ENCODE assay signal across 2 cellular contexts in the genomic region with DNA sequence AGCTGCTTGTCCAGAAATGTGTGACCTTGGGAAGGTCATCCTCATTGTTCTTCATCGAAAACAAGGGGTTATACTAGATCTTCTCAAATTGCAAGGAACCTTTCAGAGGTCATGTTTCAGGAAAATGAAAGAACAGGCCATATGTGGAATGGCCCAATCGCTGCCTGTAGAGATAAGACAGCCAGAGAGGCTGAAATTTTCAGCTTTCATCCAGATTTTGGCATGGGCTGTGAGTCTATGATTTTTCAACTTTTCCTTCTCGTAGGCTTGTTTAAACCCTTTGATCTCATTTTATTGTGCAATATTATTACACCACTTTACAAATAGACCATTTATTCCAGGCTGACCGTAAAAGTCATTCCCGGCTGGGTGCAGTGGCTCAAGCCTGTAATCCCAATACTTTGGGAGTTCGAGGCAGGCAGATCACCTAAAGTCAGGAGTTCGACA.
TF ChIP-seq lines count a peak whose summit lies in the region.

No MANE protein-coding gene starts in this region.

TF ChIP-seq in IMR-90, 13 proteins besides CTCF, POLR2A, EP300 and RAD21:
- TF ChIP-seq, protein P1, sequence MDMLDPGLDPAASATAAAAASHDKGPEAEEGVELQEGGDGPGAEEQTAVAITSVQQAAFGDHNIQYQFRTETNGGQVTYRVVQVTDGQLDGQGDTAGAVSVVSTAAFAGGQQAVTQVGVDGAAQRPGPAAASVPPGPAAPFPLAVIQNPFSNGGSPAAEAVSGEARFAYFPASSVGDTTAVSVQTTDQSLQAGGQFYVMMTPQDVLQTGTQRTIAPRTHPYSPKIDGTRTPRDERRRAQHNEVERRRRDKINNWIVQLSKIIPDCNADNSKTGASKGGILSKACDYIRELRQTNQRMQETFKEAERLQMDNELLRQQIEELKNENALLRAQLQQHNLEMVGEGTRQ (IDR thresholded peaks at IDR 0.05; ENCODE audit: low read depth, low read length), result no peak
- TF ChIP-seq CEBPB (IDR thresholded peaks at IDR 0.05; ENCODE audit: low read depth, low read length), result peak; percentile 77

TF ChIP-seq in GM23338, 12 proteins besides CTCF, POLR2A, EP300 and RAD21 (continued from another document):
- TF ChIP-seq, protein P2, sequence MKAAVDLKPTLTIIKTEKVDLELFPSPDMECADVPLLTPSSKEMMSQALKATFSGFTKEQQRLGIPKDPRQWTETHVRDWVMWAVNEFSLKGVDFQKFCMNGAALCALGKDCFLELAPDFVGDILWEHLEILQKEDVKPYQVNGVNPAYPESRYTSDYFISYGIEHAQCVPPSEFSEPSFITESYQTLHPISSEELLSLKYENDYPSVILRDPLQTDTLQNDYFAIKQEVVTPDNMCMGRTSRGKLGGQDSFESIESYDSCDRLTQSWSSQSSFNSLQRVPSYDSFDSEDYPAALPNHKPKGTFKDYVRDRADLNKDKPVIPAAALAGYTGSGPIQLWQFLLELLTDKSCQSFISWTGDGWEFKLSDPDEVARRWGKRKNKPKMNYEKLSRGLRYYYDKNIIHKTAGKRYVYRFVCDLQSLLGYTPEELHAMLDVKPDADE (IDR thresholded peaks at IDR 0.05), result no peak
- TF ChIP-seq, protein P3, sequence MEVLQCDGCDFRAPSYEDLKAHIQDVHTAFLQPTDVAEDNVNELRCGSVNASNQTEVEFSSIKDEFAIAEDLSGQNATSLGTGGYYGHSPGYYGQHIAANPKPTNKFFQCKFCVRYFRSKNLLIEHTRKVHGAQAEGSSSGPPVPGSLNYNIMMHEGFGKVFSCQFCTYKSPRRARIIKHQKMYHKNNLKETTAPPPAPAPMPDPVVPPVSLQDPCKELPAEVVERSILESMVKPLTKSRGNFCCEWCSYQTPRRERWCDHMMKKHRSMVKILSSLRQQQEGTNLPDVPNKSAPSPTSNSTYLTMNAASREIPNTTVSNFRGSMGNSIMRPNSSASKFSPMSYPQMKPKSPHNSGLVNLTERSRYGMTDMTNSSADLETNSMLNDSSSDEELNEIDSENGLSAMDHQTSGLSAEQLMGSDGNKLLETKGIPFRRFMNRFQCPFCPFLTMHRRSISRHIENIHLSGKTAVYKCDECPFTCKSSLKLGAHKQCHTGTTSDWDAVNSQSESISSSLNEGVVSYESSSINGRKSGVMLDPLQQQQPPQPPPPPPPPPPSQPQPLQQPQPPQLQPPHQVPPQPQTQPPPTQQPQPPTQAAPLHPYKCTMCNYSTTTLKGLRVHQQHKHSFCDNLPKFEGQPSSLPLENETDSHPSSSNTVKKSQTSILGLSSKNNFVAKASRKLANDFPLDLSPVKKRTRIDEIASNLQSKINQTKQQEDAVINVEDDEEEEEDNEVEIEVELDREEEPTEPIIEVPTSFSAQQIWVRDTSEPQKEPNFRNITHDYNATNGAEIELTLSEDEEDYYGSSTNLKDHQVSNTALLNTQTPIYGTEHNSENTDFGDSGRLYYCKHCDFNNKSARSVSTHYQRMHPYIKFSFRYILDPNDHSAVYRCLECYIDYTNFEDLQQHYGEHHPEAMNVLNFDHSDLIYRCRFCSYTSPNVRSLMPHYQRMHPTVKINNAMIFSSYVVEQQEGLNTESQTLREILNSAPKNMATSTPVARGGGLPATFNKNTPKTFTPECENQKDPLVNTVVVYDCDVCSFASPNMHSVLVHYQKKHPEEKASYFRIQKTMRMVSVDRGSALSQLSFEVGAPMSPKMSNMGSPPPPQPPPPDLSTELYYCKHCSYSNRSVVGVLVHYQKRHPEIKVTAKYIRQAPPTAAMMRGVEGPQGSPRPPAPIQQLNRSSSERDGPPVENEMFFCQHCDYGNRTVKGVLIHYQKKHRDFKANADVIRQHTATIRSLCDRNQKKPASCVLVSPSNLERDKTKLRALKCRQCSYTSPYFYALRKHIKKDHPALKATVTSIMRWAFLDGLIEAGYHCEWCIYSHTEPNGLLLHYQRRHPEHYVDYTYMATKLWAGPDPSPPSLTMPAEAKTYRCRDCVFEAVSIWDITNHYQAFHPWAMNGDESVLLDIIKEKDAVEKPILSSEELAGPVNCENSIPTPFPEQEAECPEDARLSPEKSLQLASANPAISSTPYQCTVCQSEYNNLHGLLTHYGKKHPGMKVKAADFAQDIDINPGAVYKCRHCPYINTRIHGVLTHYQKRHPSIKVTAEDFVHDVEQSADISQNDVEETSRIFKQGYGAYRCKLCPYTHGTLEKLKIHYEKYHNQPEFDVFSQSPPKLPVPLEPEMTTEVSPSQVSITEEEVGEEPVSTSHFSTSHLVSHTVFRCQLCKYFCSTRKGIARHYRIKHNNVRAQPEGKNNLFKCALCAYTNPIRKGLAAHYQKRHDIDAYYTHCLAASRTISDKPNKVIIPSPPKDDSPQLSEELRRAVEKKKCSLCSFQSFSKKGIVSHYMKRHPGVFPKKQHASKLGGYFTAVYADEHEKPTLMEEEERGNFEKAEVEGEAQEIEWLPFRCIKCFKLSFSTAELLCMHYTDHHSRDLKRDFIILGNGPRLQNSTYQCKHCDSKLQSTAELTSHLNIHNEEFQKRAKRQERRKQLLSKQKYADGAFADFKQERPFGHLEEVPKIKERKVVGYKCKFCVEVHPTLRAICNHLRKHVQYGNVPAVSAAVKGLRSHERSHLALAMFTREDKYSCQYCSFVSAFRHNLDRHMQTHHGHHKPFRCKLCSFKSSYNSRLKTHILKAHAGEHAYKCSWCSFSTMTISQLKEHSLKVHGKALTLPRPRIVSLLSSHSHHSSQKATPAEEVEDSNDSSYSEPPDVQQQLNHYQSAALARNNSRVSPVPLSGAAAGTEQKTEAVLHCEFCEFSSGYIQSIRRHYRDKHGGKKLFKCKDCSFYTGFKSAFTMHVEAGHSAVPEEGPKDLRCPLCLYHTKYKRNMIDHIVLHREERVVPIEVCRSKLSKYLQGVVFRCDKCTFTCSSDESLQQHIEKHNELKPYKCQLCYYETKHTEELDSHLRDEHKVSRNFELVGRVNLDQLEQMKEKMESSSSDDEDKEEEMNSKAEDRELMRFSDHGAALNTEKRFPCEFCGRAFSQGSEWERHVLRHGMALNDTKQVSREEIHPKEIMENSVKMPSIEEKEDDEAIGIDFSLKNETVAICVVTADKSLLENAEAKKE (CRISPR knock-in tag; IDR thresholded peaks at IDR 0.05), result no peak
- no peak for TF ChIP-seq JUNB (IDR thresholded peaks at IDR 0.05; ENCODE audit: unreplicated experiment)
- TF ChIP-seq ZNF114 (CRISPR knock-in tag; IDR thresholded peaks at IDR 0.05), result no peak
- TF ChIP-seq NANOG (IDR thresholded peaks at IDR 0.05; ENCODE audit: borderline replicate concordance), result no peak
- TF ChIP-seq EZH2 (IDR thresholded peaks at IDR 0.05; ENCODE audit: low read depth, unreplicated experiment), result no peak
- TF ChIP-seq, protein P4, sequence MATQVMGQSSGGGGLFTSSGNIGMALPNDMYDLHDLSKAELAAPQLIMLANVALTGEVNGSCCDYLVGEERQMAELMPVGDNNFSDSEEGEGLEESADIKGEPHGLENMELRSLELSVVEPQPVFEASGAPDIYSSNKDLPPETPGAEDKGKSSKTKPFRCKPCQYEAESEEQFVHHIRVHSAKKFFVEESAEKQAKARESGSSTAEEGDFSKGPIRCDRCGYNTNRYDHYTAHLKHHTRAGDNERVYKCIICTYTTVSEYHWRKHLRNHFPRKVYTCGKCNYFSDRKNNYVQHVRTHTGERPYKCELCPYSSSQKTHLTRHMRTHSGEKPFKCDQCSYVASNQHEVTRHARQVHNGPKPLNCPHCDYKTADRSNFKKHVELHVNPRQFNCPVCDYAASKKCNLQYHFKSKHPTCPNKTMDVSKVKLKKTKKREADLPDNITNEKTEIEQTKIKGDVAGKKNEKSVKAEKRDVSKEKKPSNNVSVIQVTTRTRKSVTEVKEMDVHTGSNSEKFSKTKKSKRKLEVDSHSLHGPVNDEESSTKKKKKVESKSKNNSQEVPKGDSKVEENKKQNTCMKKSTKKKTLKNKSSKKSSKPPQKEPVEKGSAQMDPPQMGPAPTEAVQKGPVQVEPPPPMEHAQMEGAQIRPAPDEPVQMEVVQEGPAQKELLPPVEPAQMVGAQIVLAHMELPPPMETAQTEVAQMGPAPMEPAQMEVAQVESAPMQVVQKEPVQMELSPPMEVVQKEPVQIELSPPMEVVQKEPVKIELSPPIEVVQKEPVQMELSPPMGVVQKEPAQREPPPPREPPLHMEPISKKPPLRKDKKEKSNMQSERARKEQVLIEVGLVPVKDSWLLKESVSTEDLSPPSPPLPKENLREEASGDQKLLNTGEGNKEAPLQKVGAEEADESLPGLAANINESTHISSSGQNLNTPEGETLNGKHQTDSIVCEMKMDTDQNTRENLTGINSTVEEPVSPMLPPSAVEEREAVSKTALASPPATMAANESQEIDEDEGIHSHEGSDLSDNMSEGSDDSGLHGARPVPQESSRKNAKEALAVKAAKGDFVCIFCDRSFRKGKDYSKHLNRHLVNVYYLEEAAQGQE (IDR thresholded peaks at IDR 0.05; ENCODE audit: unreplicated experiment), result no peak
